ENCODE assay signal across 13 cellular contexts in genomic region chr2:62145478-62146100, GRCh38. TPM values are rescaled to one million over a fixed set of nuclear protein-coding genes. Genes with fewer than 3 reads are reported as not detected.
DNase-seq lines count a peak whose midpoint lies in the region; ATAC-seq and TF ChIP-seq lines count a peak whose summit lies in the region.
"Had no signal": no experiment of that assay in that cellular context is flagged by ENCODE, and none has a peak within 500 bp of the region (broad histone marks: within the 10 kb centered on the region; RNA-seq: fewer than 3 reads in every experiment).

No MANE protein-coding gene starts in this region.

- H3K4me3 ChIP-seq in coronary artery = no peak overlapping the region

- no peak overlapping the region for H3K27ac ChIP-seq in coronary artery
- H3K27ac ChIP-seq: VCaP had no signal

- H3K4me3 Mint-ChIP-seq in naive thymus-derived CD8-positive, alpha-beta T cell = no peak overlapping the region
- H3K4me3 Mint-ChIP-seq: naive thymus-derived CD4-positive, alpha-beta T cell had no signal

- no peaks in the 10 kb centered on the region for H3K9me3 Mint-ChIP-seq in naive thymus-derived CD8-positive, alpha-beta T cell
- H3K9me3 Mint-ChIP-seq: naive thymus-derived CD4-positive, alpha-beta T cell had no signal

- intact Hi-C loops in sciatic nerve (cut with DNase I) = no loop called here

- no peaks in the 10 kb centered on the region for H3K27me3 Mint-ChIP-seq in naive thymus-derived CD8-positive, alpha-beta T cell
- H3K27me3 Mint-ChIP-seq: naive thymus-derived CD4-positive, alpha-beta T cell had no signal

- H3K36me3 Mint-ChIP-seq in naive thymus-derived CD8-positive, alpha-beta T cell = peaks cover 0 to 5% (median 0%) of the 10 kb centered on the region in 3 donors

- ATAC-seq in GM18870 (IDR thresholded peaks at IDR 0.05; ENCODE audit: unreplicated experiment) (peak; percentile 45), HG02642 (IDR thresholded peaks at IDR 0.05; ENCODE audit: poor library complexity, unreplicated experiment) (peak; percentile 33), sciatic nerve (no peak)
- ATAC-seq in naive thymus-derived CD8-positive, alpha-beta T cell = no peak
- ATAC-seq: naive thymus-derived CD4-positive, alpha-beta T cell; right cardiac atrium had no signal

- peak; percentile 81 for DNase-seq in MV-4-11 (lab: John Stamatoyannopoulos, UW)
- no peak for DNase-seq in naive thymus-derived CD8-positive, alpha-beta T cell
- no peak for DNase-seq in sciatic nerve (ENCODE audit: low spot score)
- DNase-seq in coronary artery (ENCODE audit: low spot score) = no peak
- no peak for DNase-seq in NCI-H446 (lab: John Stamatoyannopoulos, UW)
- DNase-seq: activated CD8-positive, alpha-beta memory T cell treated with anti-CD3 and anti-CD28 coated beads, Interleukin-2, amount 50 U/mL, for 48 hours; Calu3; foreskin fibroblast; naive thymus-derived CD4-positive, alpha-beta T cell; right cardiac atrium had no signal

- peaks cover 7 to 44% (median 9%) of the 10 kb centered on the region in 4 donors for H3K4me1 Mint-ChIP-seq in naive thymus-derived CD8-positive, alpha-beta T cell

- POLR2A ChIA-PET in naive thymus-derived CD8-positive, alpha-beta T cell (lab: Charles Lee) = no interaction called here

- peak overlapping the region in 6 of 10 donors; percentile 15 to 59 (median 28) for H3K27ac Mint-ChIP-seq in naive thymus-derived CD8-positive, alpha-beta T cell

- no peak for TF ChIP-seq CTCF in coronary artery (IDR thresholded peaks at IDR 0.05)

RNA-seq across cellular contexts. Expression of gene B3GNT2, which starts 50.3 kb away (rescaled TPM):
- 10 to 100 TPM; 20.7 to 22.8 TPM for total RNA-seq in naive thymus-derived CD8-positive, alpha-beta T cell
- polyA plus RNA-seq in naive thymus-derived CD8-positive, alpha-beta T cell = 10 to 100 TPM; 20.0 to 31.0 (median 27.0) TPM
- 21.0 TPM for total RNA-seq in sciatic nerve

Comparison
In these comparisons a context has a peak if more than half of its experiments do, and no peak if none do; other contexts are left out.
1. ATAC-seq: peak in GM18870 (single experiment) and HG02642 (single experiment); none in naive thymus-derived CD8-positive, alpha-beta T cell (0 of 2) and sciatic nerve (single experiment).